Comparison of ENCODE assay signal across 14 cellular contexts in genomic region chr18:10481831-10482230, GRCh38. TPM values are rescaled to one million over a fixed set of nuclear protein-coding genes. Genes with fewer than 3 reads are reported as not detected.
"Had no signal": no experiment of that assay in that cellular context is flagged by ENCODE, and none has a peak within 500 bp of the region (broad histone marks: within the 10 kb centered on the region; RNA-seq: fewer than 3 reads in every experiment).

No MANE protein-coding gene starts in this region.

- DNase-seq: activated CD4-positive, alpha-beta T cell treated with anti-CD3 and anti-CD28 coated beads for 36 hours; activated CD8-positive, alpha-beta memory T cell treated with anti-CD3 and anti-CD28 coated beads, Interleukin-2, amount 50 U/mL, for 4 hours; activated CD8-positive, alpha-beta T cell treated with anti-CD3 and anti-CD28 coated beads for 36 hours; activated naive CD4-positive, alpha-beta T cell treated with Interleukin-2 at 50 U/mL for 16 hours; activated T-cell treated with anti-CD3 and anti-CD28 coated beads, Interleukin-2, amount 50 U/mL, for 72 hours; effector CD4-positive, alpha-beta T cell; naive thymus-derived CD4-positive, alpha-beta T cell; spleen; stimulated activated CD4-positive, alpha-beta T cell treated with anti-CD3 and anti-CD28 coated beads, Interleukin-2, amount 100 ng/mL, for 24 hours; stimulated activated naive CD8-positive, alpha-beta T cell treated with anti-CD3 and anti-CD28 coated beads, Interleukin-15, Interleukin-2, amounts not matched to agents 100 U/mL and 50 U/mL, for 24 hours; T-helper 9 cell had no signal

- H3K27me3 Mint-ChIP-seq: activated CD4-positive, alpha-beta T cell treated with anti-CD3 and anti-CD28 coated beads for 36 hours; activated CD8-positive, alpha-beta T cell treated with anti-CD3 and anti-CD28 coated beads for 36 hours had no signal

- H3K27ac Mint-ChIP-seq: activated CD4-positive, alpha-beta T cell treated with anti-CD3 and anti-CD28 coated beads for 36 hours; activated CD8-positive, alpha-beta T cell treated with anti-CD3 and anti-CD28 coated beads for 36 hours; activated T-cell treated with anti-CD3 and anti-CD28 coated beads, Interleukin-2, amount 50 U/mL, for 72 hours; mesothelial cell of epicardium; naive thymus-derived CD4-positive, alpha-beta T cell had no signal

- H3K27me3 ChIP-seq: right atrium auricular region had no signal

- H3K36me3 Mint-ChIP-seq: naive thymus-derived CD4-positive, alpha-beta T cell had no signal

- ATAC-seq: activated CD4-positive, alpha-beta T cell treated with anti-CD3 and anti-CD28 coated beads for 36 hours; activated CD8-positive, alpha-beta T cell treated with anti-CD3 and anti-CD28 coated beads for 36 hours; activated T-cell treated with anti-CD3 and anti-CD28 coated beads, Interleukin-2, amount 50 U/mL, for 72 hours; naive thymus-derived CD4-positive, alpha-beta T cell; stimulated activated naive CD8-positive, alpha-beta T cell treated with anti-CD3 and anti-CD28 coated beads, Interleukin-15, Interleukin-2, amounts not matched to agents 100 U/mL and 50 U/mL, for 24 hours had no signal

- H3K9me3 Mint-ChIP-seq: activated CD8-positive, alpha-beta T cell treated with anti-CD3 and anti-CD28 coated beads for 36 hours; activated T-cell treated with anti-CD3 and anti-CD28 coated beads, Interleukin-2, amount 50 U/mL, for 72 hours; mesothelial cell of epicardium had no signal

- H3K4me3 ChIP-seq: coronary artery, right atrium auricular region had no signal

- H3K9me3 ChIP-seq: right atrium auricular region, spleen had no signal

- H3K27ac ChIP-seq: coronary artery had no signal

- H3K4me3 Mint-ChIP-seq: activated CD4-positive, alpha-beta T cell treated with anti-CD3 and anti-CD28 coated beads for 36 hours; activated CD8-positive, alpha-beta T cell treated with anti-CD3 and anti-CD28 coated beads for 36 hours; activated T-cell treated with anti-CD3 and anti-CD28 coated beads, Interleukin-2, amount 50 U/mL, for 72 hours; mesothelial cell of epicardium; naive thymus-derived CD4-positive, alpha-beta T cell had no signal

RNA-seq across cellular contexts. Expression of gene APCDD1, which starts 27.4 kb away (rescaled TPM):
- total RNA-seq: activated CD4-positive, alpha-beta T cell treated with anti-CD3 and anti-CD28 coated beads for 36 hours; activated CD8-positive, alpha-beta T cell treated with anti-CD3 and anti-CD28 coated beads for 36 hours; activated T-cell treated with anti-CD3 and anti-CD28 coated beads, Interleukin-2, amount 50 U/mL, for 72 hours had no signal
- polyA plus RNA-seq: naive thymus-derived CD4-positive, alpha-beta T cell had no signal
